8 cellular contexts compared by ENCODE assay signal in genomic region chr6:34055223-34055933, GRCh38.
DNase-seq lines count a peak whose midpoint lies in the region; ATAC-seq and TF ChIP-seq lines count a peak whose summit lies in the region.

No MANE protein-coding gene starts in this region.

- H3K79me2 ChIP-seq in MM.1S (ENCODE audit: low read length): no peaks in the 10 kb centered on the region

- no peaks in the 10 kb centered on the region for H3K36me3 Mint-ChIP-seq in activated naive CD4-positive, alpha-beta T cell treated with anti-CD3 and anti-CD28 coated beads, Interleukin-2, amount 50 U/mL, for 72 hours

- intact Hi-C loops in left cardiac atrium (cut with DNase I): loop anchor here (2.0 to 5.0 kb wide), 2 partner anchors 97 to 99 kb away; no protein-coding TSS in a partner anchor
- intact Hi-C loops in sigmoid colon (cut with DNase I): loop anchor here (5.0 kb wide), 1 partner anchor 97 kb away; no protein-coding TSS in a partner anchor

- 0 out of 2 replicates have a peak overlapping the region, but pooled peaks have one; percentile 20 for H3K4me2 ChIP-seq in MM.1S (ENCODE audit: low read depth, low read length)

- H3K9me3 Mint-ChIP-seq in activated naive CD4-positive, alpha-beta T cell treated with anti-CD3 and anti-CD28 coated beads, Interleukin-2, amount 50 U/mL, for 72 hours: no peaks in the 10 kb centered on the region

- no peak overlapping the region for H3K9ac ChIP-seq in MM.1S (ENCODE audit: low read length)

- 59 to 65% methylated on average over 18 of the region's 18 CpGs for WGBS in sigmoid colon, 2 donors

- H4K20me1 ChIP-seq in MM.1S (ENCODE audit: insufficient read depth, low read length): no peaks in the 10 kb centered on the region

- no peak overlapping the region for H3K4me3 ChIP-seq in MM.1S (ENCODE audit: low read length)
- no peak overlapping the region for H3K4me3 ChIP-seq in sigmoid colon

- no peak overlapping the region for H2AFZ ChIP-seq in MM.1S (ENCODE audit: low read length)

- no peak overlapping the region for H3K27ac ChIP-seq in MM.1S (ENCODE audit: low read length)
- no peak overlapping the region for H3K27ac ChIP-seq in sigmoid colon

- no peaks in the 10 kb centered on the region for H3K9me2 ChIP-seq in MM.1S (replicated peaks; ENCODE audit: insufficient read depth, low read length)

- ATAC-seq in activated naive CD4-positive, alpha-beta T cell treated with anti-CD3 and anti-CD28 coated beads, Interleukin-2, amount 50 U/mL, for 72 hours: peak; percentile 78 to 82
- ATAC-seq in left cardiac atrium (peak; percentile 58 to 62), HG03045 (IDR thresholded peaks at IDR 0.05; ENCODE audit: unreplicated experiment) (no peak), GM21723 (IDR thresholded peaks at IDR 0.05; ENCODE audit: unreplicated experiment) (no peak)

- H3K27me3 ChIP-seq in MM.1S (replicated peaks; ENCODE audit: insufficient read depth, low read length) (peaks cover 70% of the 10 kb centered on the region), sigmoid colon (peaks cover 0 to 20% (median 0%) of the 10 kb centered on the region in 3 donors)

- H3K27ac Mint-ChIP-seq in activated naive CD4-positive, alpha-beta T cell treated with anti-CD3 and anti-CD28 coated beads, Interleukin-2, amount 50 U/mL, for 72 hours: no peak overlapping the region

- TF ChIP-seq CTCF in MM.1S (IDR thresholded peaks at IDR 0.05; ENCODE audit: low read length) (peak; percentile 76), sigmoid colon (IDR thresholded peaks at IDR 0.05) (peak; percentile 31 to 66 (median 44))

- H3F3A ChIP-seq in MM.1S (ENCODE audit: insufficient read depth, low read length): no peaks in the 10 kb centered on the region

- TF ChIP-seq EP300 in sigmoid colon (IDR thresholded peaks at IDR 0.05): no peak

- 0 out of 2 replicates have a peak, but pooled peaks cover 6% of the 10 kb centered on the region for H3K4me1 ChIP-seq in MM.1S (ENCODE audit: low read length)
- peaks cover 0 to 11% (median 2%) of the 10 kb centered on the region in 4 donors for H3K4me1 ChIP-seq in sigmoid colon

- DNase-seq in EL (peak; percentile 62), MM.1S (peak; percentile 48), SKM-1 (lab: John Stamatoyannopoulos, UW; ENCODE audit: unreplicated experiment) (peak; percentile 28), left cardiac atrium (peak; percentile 52), sigmoid colon (peak; percentile 72)
- DNase-seq in activated naive CD4-positive, alpha-beta T cell treated with anti-CD3 and anti-CD28 coated beads, Interleukin-2, amount 50 U/mL, for 72 hours (ENCODE audit: low spot score in 2 of 2): peak in 1 of 2 donors; percentile 71

- H3K36me3 ChIP-seq in MM.1S (replicated peaks; ENCODE audit: insufficient read depth, low read length) (no peaks in the 10 kb centered on the region), sigmoid colon (no peaks in the 10 kb centered on the region)

- H3K9me3 ChIP-seq in MM.1S (replicated peaks; ENCODE audit: insufficient read depth, low read length): no peaks in the 10 kb centered on the region
- no peaks in the 10 kb centered on the region for H3K9me3 ChIP-seq in sigmoid colon

- no peak for TF ChIP-seq POLR2A in sigmoid colon (IDR thresholded peaks at IDR 0.05)

Comparison
In these comparisons a context has a peak if more than half of its experiments do, and no peak if none do; other contexts are left out.
1. ATAC-seq: peak in activated naive CD4-positive, alpha-beta T cell treated with anti-CD3 and anti-CD28 coated beads, Interleukin-2, amount 50 U/mL, for 72 hours (2 of 2) and left cardiac atrium (2 of 2); none in HG03045 (single experiment) and GM21723 (single experiment).